ENCODE assay signal across 8 cellular contexts in genomic region chr15:50906954-50907865, GRCh38. TPM values are rescaled to one million over a fixed set of nuclear protein-coding genes. Genes with fewer than 3 reads are reported as not detected.
DNase-seq lines count a peak whose midpoint lies in the region; ATAC-seq and TF ChIP-seq lines count a peak whose summit lies in the region.

No MANE protein-coding gene starts in this region.

- H3K4me1 ChIP-seq in DND-41 (ENCODE audit: insufficient read depth, low read length) = peaks cover 32% of the 10 kb centered on the region
- H3K4me1 ChIP-seq in Karpas-422 (ENCODE audit: low read length) = peaks cover 31% of the 10 kb centered on the region
- peaks cover 28% of the 10 kb centered on the region for H3K4me1 ChIP-seq in osteoblast (ENCODE audit: insufficient read depth, low read length)
- H3K4me1 ChIP-seq in thymus (ENCODE audit: control insufficient read depth, insufficient read depth, low read length) = peaks cover 11% of the 10 kb centered on the region

- H3K79me2 ChIP-seq in DND-41 (ENCODE audit: insufficient read depth, low read length) = peaks cover 32% of the 10 kb centered on the region
- peaks cover 50% of the 10 kb centered on the region for H3K79me2 ChIP-seq in Karpas-422 (ENCODE audit: low read length)
- H3K79me2 ChIP-seq in osteoblast (ENCODE audit: insufficient read depth, low read length) = peaks cover 13% of the 10 kb centered on the region

- H3K27me3 Mint-ChIP-seq in endothelial cell (ENCODE audit: unreplicated experiment) = peaks cover 3% of the 10 kb centered on the region

- H4K20me1 ChIP-seq in DND-41 (ENCODE audit: insufficient read depth, low read length) (no peaks in the 10 kb centered on the region), Karpas-422 (ENCODE audit: insufficient read depth, low read depth, low read length) (no peaks in the 10 kb centered on the region), osteoblast (ENCODE audit: insufficient read depth, low read length) (no peaks in the 10 kb centered on the region)

- peaks cover 13% of the 10 kb centered on the region for H3K4me1 Mint-ChIP-seq in endothelial cell (ENCODE audit: unreplicated experiment)

- H3K27me3 ChIP-seq in DND-41 (ENCODE audit: insufficient read depth, low read length, poor library complexity) = no peaks in the 10 kb centered on the region
- no peaks in the 10 kb centered on the region for H3K27me3 ChIP-seq in Karpas-422 (ENCODE audit: low read length)
- no peaks in the 10 kb centered on the region for H3K27me3 ChIP-seq in osteoblast (ENCODE audit: insufficient read depth, low read length)
- no peaks in the 10 kb centered on the region for H3K27me3 ChIP-seq in thymus (ENCODE audit: control insufficient read depth, insufficient read depth)

- peak overlapping the region; percentile 76 for H3K4me2 ChIP-seq in DND-41 (ENCODE audit: insufficient read depth, low read length)
- peak overlapping the region; percentile 87 for H3K4me2 ChIP-seq in Karpas-422 (ENCODE audit: low read depth, low read length, poor library complexity, severe bottlenecking)
- peak overlapping the region; percentile 98 for H3K4me2 ChIP-seq in osteoblast (ENCODE audit: insufficient read depth, low read length)

- DNase-seq in DND-41 (peak; percentile 60), Karpas-422 (peak; percentile 73), endothelial cell (ENCODE audit: low spot score) (no peak), osteoblast (ENCODE audit: insufficient read length, low spot score, missing footprints) (peak; percentile 77), SIG-M5 treated with dmso at 0.1 percent for 504 hours (lab: John Stamatoyannopoulos, UW; ENCODE audit: unreplicated experiment) (no peak)
- peak; percentile 45 to 70 for DNase-seq in activated CD8-positive, alpha-beta memory T cell treated with anti-CD3 and anti-CD28 coated beads for 4 hours (ENCODE audit: low read depth in 2 of 2)

- H3K9me3 ChIP-seq in DND-41 (ENCODE audit: insufficient read depth, low read length, severe bottlenecking) = no peaks in the 10 kb centered on the region
- no peaks in the 10 kb centered on the region for H3K9me3 ChIP-seq in Karpas-422 (ENCODE audit: low read length)
- no peaks in the 10 kb centered on the region for H3K9me3 ChIP-seq in osteoblast (ENCODE audit: low read depth, low read length)
- no peaks in the 10 kb centered on the region for H3K9me3 ChIP-seq in thymus (ENCODE audit: control insufficient read depth)

- H3K27ac ChIP-seq in DND-41 (ENCODE audit: low read length) (peak overlapping the region; percentile 97), Karpas-422 (ENCODE audit: low read length) (peak overlapping the region; percentile 44), osteoblast (ENCODE audit: low read depth, low read length) (peak overlapping the region; percentile 77), thymus (ENCODE audit: low read depth) (peak overlapping the region; percentile 89)

- peaks cover 6% of the 10 kb centered on the region for H3K36me3 ChIP-seq in DND-41 (ENCODE audit: insufficient read depth, low read length)
- no peaks in the 10 kb centered on the region; the same call in 1 of the 2 replicates for H3K36me3 ChIP-seq in Karpas-422 (ENCODE audit: insufficient read depth, low read length)
- H3K36me3 ChIP-seq in osteoblast (ENCODE audit: insufficient read depth, low read length) = no peaks in the 10 kb centered on the region
- H3K36me3 ChIP-seq in thymus (ENCODE audit: control insufficient read depth, insufficient read depth) = no peaks in the 10 kb centered on the region

- TF ChIP-seq CTCF in DND-41 (IDR thresholded peaks at IDR 0.05; ENCODE audit: borderline replicate concordance, extremely low read depth, low read length, poor library complexity, severe bottlenecking) = no peak
- no peak for TF ChIP-seq CTCF in endothelial cell (IDR thresholded peaks at IDR 0.05; ENCODE audit: unreplicated experiment)
- TF ChIP-seq CTCF in osteoblast (IDR thresholded peaks at IDR 0.05; ENCODE audit: extremely low read depth, low read depth, low read length) = no peak

- H3K4me3 Mint-ChIP-seq in endothelial cell (ENCODE audit: unreplicated experiment) = peak overlapping the region; percentile 97

- ATAC-seq in DND-41 (ENCODE audit: insufficient read depth, low read depth) (peak; percentile 59), GM21619 (IDR thresholded peaks at IDR 0.05; ENCODE audit: unreplicated experiment) (peak; percentile 57)

- H3K4me3 ChIP-seq in DND-41 (ENCODE audit: low read depth in 1 of 2, low read length in 2 of 2) = peak overlapping the region; percentile 78 to 82
- H3K4me3 ChIP-seq in Karpas-422 (ENCODE audit: low read length) = peak overlapping the region; percentile 86
- H3K4me3 ChIP-seq in osteoblast (ENCODE audit: insufficient read depth, low read length) = peak overlapping the region; percentile 89
- peak overlapping the region; percentile 98 for H3K4me3 ChIP-seq in thymus (ENCODE audit: low read length)

- no peaks in the 10 kb centered on the region for H3K9me2 ChIP-seq in Karpas-422 (replicated peaks; ENCODE audit: insufficient read depth, low read length)

- H3K27ac Mint-ChIP-seq in endothelial cell (ENCODE audit: unreplicated experiment) = peak overlapping the region; percentile 87

- peaks cover 8% of the 10 kb centered on the region for H3K36me3 Mint-ChIP-seq in endothelial cell (ENCODE audit: low read depth, unreplicated experiment)

- peak overlapping the region; percentile 92 for H2AFZ ChIP-seq in DND-41 (ENCODE audit: low read depth, low read length)
- H2AFZ ChIP-seq in Karpas-422 (ENCODE audit: low read length) = peak overlapping the region; percentile 57
- H2AFZ ChIP-seq in osteoblast (ENCODE audit: low read length) = peak overlapping the region; percentile 92

- WGBS in thymus = 32% methylated on average over 23 of the region's 23 CpGs

- no peaks in the 10 kb centered on the region for H3K9me3 Mint-ChIP-seq in endothelial cell (ENCODE audit: unreplicated experiment)

- H3K9ac ChIP-seq in DND-41 (ENCODE audit: low read depth, low read length) (peak overlapping the region; percentile 91), Karpas-422 (ENCODE audit: low read length) (peak overlapping the region; percentile 81)

RNA-seq across cellular contexts. Expression of gene AP4E1, which starts 1.3 kb away (rescaled TPM):
- 13.6 and 26.5 TPM in 2 replicates for total RNA-seq in Karpas-422 (2014; rRNA removed; shearing (Covaris generic); ENCODE audit: low replicate concordance)
- 7.4 TPM for total RNA-seq in endothelial cell (ENCODE audit: unreplicated experiment)
- 19.2 and 23.3 TPM in 2 replicates for total RNA-seq in osteoblast
- polyA plus RNA-seq in thymus = 5.9 TPM

Comparison
In these comparisons a context has a peak if more than half of its experiments do, and no peak if none do; other contexts are left out.
1. DNase-seq: peak in DND-41 (single experiment), Karpas-422 (single experiment), activated CD8-positive, alpha-beta memory T cell treated with anti-CD3 and anti-CD28 coated beads for 4 hours (2 of 2) and osteoblast (single experiment); none in endothelial cell (single experiment) and SIG-M5 treated with dmso at 0.1 percent for 504 hours (single experiment).
2. H3K27ac ChIP-seq: peak in every context shown above with its lines; median percentile 97 in DND-41; 89 in thymus; 77 in osteoblast; 44 in Karpas-422.
3. Peak in every context shown above with its lines, with median percentiles within 50 percentile points of each other: H2AFZ ChIP-seq, H3K4me2 ChIP-seq and H3K4me3 ChIP-seq.